8 cellular contexts compared by ENCODE assay signal in genomic region chr9:129609486-129610192, GRCh38.
A peak's percentile ranks its signal among the peaks of the same experiment; 100 is the strongest.
DNase-seq lines count a peak whose midpoint lies in the region; ATAC-seq and TF ChIP-seq lines count a peak whose summit lies in the region.

No MANE protein-coding gene starts in this region.

- peak overlapping the region; percentile 84 for H3K27ac Mint-ChIP-seq in stimulated activated naive B cell treated with anti-CD40 and anti-IgM and Interleukin-4, amounts not matched to agents 10 μg/mL and 1 μg/mL and 100 μg/mL, for 72 hours

- in situ Hi-C loops in astrocyte of the spinal cord (cut with HindIII; ENCODE audit: low sequenced_read_pairs), result no loop called here

- no peak for TF ChIP-seq CTCF in astrocyte of the spinal cord (IDR thresholded peaks at IDR 0.05; ENCODE audit: low read depth, low read length)

- peak; percentile 50 to 51 for ATAC-seq in stimulated activated naive B cell treated with anti-CD40 and anti-IgM and Interleukin-4, amounts not matched to agents 10 μg/mL and 1 μg/mL and 100 μg/mL, for 72 hours (replicated peaks)
- ATAC-seq in HG03135 (IDR thresholded peaks at IDR 0.05; ENCODE audit: unreplicated experiment), result no peak

- peak overlapping the region; percentile 86 to 93 for H3K4me3 Mint-ChIP-seq in stimulated activated naive B cell treated with anti-CD40 and anti-IgM and Interleukin-4, amounts not matched to agents 10 μg/mL and 1 μg/mL and 100 μg/mL, for 72 hours

- H3K4me1 Mint-ChIP-seq in stimulated activated naive B cell treated with anti-CD40 and anti-IgM and Interleukin-4, amounts not matched to agents 10 μg/mL and 1 μg/mL and 100 μg/mL, for 72 hours, result peaks cover 21 to 44% of the 10 kb centered on the region in 2 donors

- no peak overlapping the region for H3K4me3 ChIP-seq in astrocyte of the spinal cord (ENCODE audit: low read depth, low read length)

- H3K9me3 Mint-ChIP-seq in stimulated activated naive B cell treated with anti-CD40 and anti-IgM and Interleukin-4, amounts not matched to agents 10 μg/mL and 1 μg/mL and 100 μg/mL, for 72 hours, result no peaks in the 10 kb centered on the region

- DNase-seq in ELR (ENCODE audit: low read depth), result peak; percentile 40
- peak; percentile 98 for DNase-seq in SW480 (ENCODE audit: low spot score)
- peak; percentile 80 for DNase-seq in astrocyte of the spinal cord (ENCODE audit: low read depth, low spot score)
- DNase-seq in iris pigment epithelial cell (ENCODE audit: low read depth), result peak; percentile 81
- DNase-seq in stimulated activated naive B cell treated with anti-CD40 and anti-IgM and Interleukin-4, amounts not matched to agents 10 μg/mL and 1 μg/mL and 100 μg/mL, for 72 hours, result no peak
- no peak for DNase-seq in COLO829 (ENCODE audit: low spot score)
- no peak for DNase-seq in SHP77 (lab: John Stamatoyannopoulos, UW)

- no peaks in the 10 kb centered on the region for H3K36me3 Mint-ChIP-seq in stimulated activated naive B cell treated with anti-CD40 and anti-IgM and Interleukin-4, amounts not matched to agents 10 μg/mL and 1 μg/mL and 100 μg/mL, for 72 hours

- H3K27me3 Mint-ChIP-seq in stimulated activated naive B cell treated with anti-CD40 and anti-IgM and Interleukin-4, amounts not matched to agents 10 μg/mL and 1 μg/mL and 100 μg/mL, for 72 hours, result peaks cover 4 to 6% of the 10 kb centered on the region in 2 donors

Comparison
In these comparisons a context has a peak if more than half of its experiments do, and no peak if none do; other contexts are left out.
1. DNase-seq: peak in ELR (single experiment), SW480 (single experiment), astrocyte of the spinal cord (single experiment) and iris pigment epithelial cell (single experiment); none in stimulated activated naive B cell treated with anti-CD40 and anti-IgM and Interleukin-4, amounts not matched to agents 10 μg/mL and 1 μg/mL and 100 μg/mL, for 72 hours (single experiment), COLO829 (single experiment) and SHP77 (0 of 2).